Comparison of ENCODE assay signal across 18 cellular contexts in the genomic region with DNA sequence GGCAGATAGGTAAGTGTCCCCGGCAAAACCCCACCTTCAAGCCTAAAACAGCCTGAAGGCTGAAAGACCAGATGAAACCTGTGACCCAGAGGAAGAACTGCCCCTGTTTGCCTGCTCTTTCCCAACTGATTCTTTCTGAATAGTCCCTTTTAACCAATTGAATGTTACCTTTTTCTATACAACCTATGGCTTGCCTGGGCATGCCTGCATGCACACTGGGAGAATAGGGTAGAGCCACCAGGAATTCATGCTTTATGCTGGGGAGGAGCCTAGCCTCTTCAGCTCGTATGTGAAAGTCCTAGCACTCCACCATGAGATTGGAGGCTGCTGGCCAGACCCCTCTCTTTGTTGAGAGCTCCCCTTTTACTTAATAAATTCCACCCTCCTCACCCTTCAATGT.
DNase-seq lines count a peak whose midpoint lies in the region; ATAC-seq and TF ChIP-seq lines count a peak whose summit lies in the region.
"Had no signal": no experiment of that assay in that cellular context is flagged by ENCODE, and none has a peak within 500 bp of the region (broad histone marks: within the 10 kb centered on the region; RNA-seq: fewer than 3 reads in every experiment).

No MANE protein-coding gene starts in this region.

- H3K4me1 ChIP-seq in mammary epithelial cell (ENCODE audit: insufficient read depth, low read length) (peaks cover 26% of the 10 kb centered on the region), foreskin keratinocyte (peaks cover 5% of the 10 kb centered on the region), tibial nerve (no peaks in the 10 kb centered on the region)
- H3K4me1 ChIP-seq: SJSA1 had no signal

- peaks cover 13% of the 10 kb centered on the region for H3K9me3 ChIP-seq in mammary epithelial cell (replicated peaks; ENCODE audit: insufficient read depth, low read length)
- H3K9me3 ChIP-seq in tibial nerve = peaks cover 0 to 32% (median 6%) of the 10 kb centered on the region in 4 donors
- H3K9me3 ChIP-seq: SJSA1 had no signal

- no peaks in the 10 kb centered on the region for H3K4me1 Mint-ChIP-seq in neural crest cell

- DNase-seq in Caki2 (ENCODE audit: low read depth) (peak; percentile 2), mammary epithelial cell (peak; percentile 60), foreskin keratinocyte (peak; percentile 55 to 68), neural crest cell (ENCODE audit: low read depth, low spot score) (no peak), tibial nerve (ENCODE audit: low spot score in 2 of 2) (no peak), DMS79 treated with DMSO at 0.1 percent for 48 hours (lab: John Stamatoyannopoulos, UW) (no peak), HuH-7 (ENCODE audit: low spot score) (no peak)
- DNase-seq: CD4-positive, alpha-beta T cell; COR-L47; GF-D8; MG63; NCI-H2029; NCI-H2227 treated with DMSO at 0.1 percent for 48 hours; NCI-H526 treated with DMSO at 0.1 percent for 48 hours; Right ventricle myocardium superior; RPMI8226 had no signal

- no peak overlapping the region for H3K4me3 ChIP-seq in mammary epithelial cell (replicated peaks in 1 of 3; ENCODE audit: insufficient read depth in 1 of 3, low read depth in 2 of 3, low read length in 3 of 3)
- H3K4me3 ChIP-seq in tibial nerve = no peak overlapping the region
- H3K4me3 ChIP-seq: MG63, SJSA1 had no signal

- no peaks in the 10 kb centered on the region for H3K27me3 ChIP-seq in mammary epithelial cell (ENCODE audit: insufficient read depth, low read length)
- no peaks in the 10 kb centered on the region for H3K27me3 ChIP-seq in foreskin keratinocyte
- H3K27me3 ChIP-seq in tibial nerve = no peaks in the 10 kb centered on the region
- H3K27me3 ChIP-seq: MG63, SJSA1 had no signal

- peak overlapping the region; percentile 44 for H3K4me2 ChIP-seq in mammary epithelial cell (ENCODE audit: insufficient read depth, low read depth, low read length)

- no peaks in the 10 kb centered on the region for H3K36me3 ChIP-seq in mammary epithelial cell (ENCODE audit: insufficient read depth, low read length)
- H3K36me3 ChIP-seq in tibial nerve = peaks cover 0 to 1% (median 0%) of the 10 kb centered on the region in 3 donors
- H3K36me3 ChIP-seq: MG63, SJSA1 had no signal

- H4K20me1 ChIP-seq in mammary epithelial cell (ENCODE audit: insufficient read depth, low read length) = no peaks in the 10 kb centered on the region

- peaks cover 5% of the 10 kb centered on the region for H3K36me3 Mint-ChIP-seq in neural crest cell (ENCODE audit: low read depth)

- intact Hi-C loops in mammary epithelial cell (cut with micrococcal nuclease) = no loop called here

- no peaks in the 10 kb centered on the region for H3K79me2 ChIP-seq in mammary epithelial cell (ENCODE audit: insufficient read depth, low read length)

- H3K27ac ChIP-seq in mammary epithelial cell (ENCODE audit: insufficient read depth, low read depth, low read length) = peak overlapping the region; percentile 47
- H3K27ac ChIP-seq in foreskin keratinocyte = no peak overlapping the region
- no peak overlapping the region for H3K27ac ChIP-seq in tibial nerve
- H3K27ac ChIP-seq: SJSA1 had no signal

- H3K9ac ChIP-seq in mammary epithelial cell (ENCODE audit: insufficient read depth, low read length) = no peak overlapping the region

- WGBS in mammary epithelial cell (ENCODE audit: low coverage, missing lambda C conversion rate) = 0% methylated on average over 2 of the region's 2 CpGs
- WGBS in tibial nerve, 2 donors = 81 to 88% methylated on average over 2 of the region's 2 CpGs

- peak overlapping the region; percentile 19 for H3K27ac Mint-ChIP-seq in neural crest cell (ENCODE audit: unreplicated experiment)
- H3K27ac Mint-ChIP-seq: CD4-positive, alpha-beta T cell had no signal

- dilution Hi-C loops in mammary epithelial cell (cut with HindIII; ENCODE audit: low sequenced_read_pairs) = no loop called here

- H3K4me3 Mint-ChIP-seq in neural crest cell = no peak overlapping the region
- H3K4me3 Mint-ChIP-seq: CD4-positive, alpha-beta T cell had no signal

- no peak for TF ChIP-seq POLR2A in tibial nerve (IDR thresholded peaks at IDR 0.05)

- CTCF ChIA-PET in mammary epithelial cell (lab: Charles Lee; ENCODE audit: low non-redundant PET) = interaction anchor here (0.6 kb wide), 1 partner anchor 143 kb away, joined by 4 read pairs; no protein-coding TSS in a partner anchor

- H3K9me3 Mint-ChIP-seq in neural crest cell = peaks cover 21% of the 10 kb centered on the region

- BruUV-seq in mammary epithelial cell (replicated peaks; lab: Mats Ljungman, UMichigan) = no TSS peak

- peak overlapping the region; percentile 89 for H2AFZ ChIP-seq in mammary epithelial cell (ENCODE audit: low read depth, low read length)

- TF ChIP-seq CTCF in mammary epithelial cell (conservative IDR thresholded peaks at IDR 0.05 in 1 of 2, IDR thresholded peaks at IDR 0.05 in 1 of 2; ENCODE audit: extremely low read depth in 1 of 2, insufficient read depth in 1 of 2, low read depth in 1 of 2, low read length in 2 of 2) = no peak
- TF ChIP-seq CTCF in foreskin keratinocyte (conservative IDR thresholded peaks at IDR 0.05) = no peak
- TF ChIP-seq CTCF in neural crest cell (conservative IDR thresholded peaks at IDR 0.05) = no peak
- no peak for TF ChIP-seq CTCF in tibial nerve (IDR thresholded peaks at IDR 0.05)

- peak; percentile 76 for ATAC-seq in foreskin keratinocyte
- ATAC-seq: HCT116 had no signal

- TF ChIP-seq EP300 in tibial nerve (IDR thresholded peaks at IDR 0.05) = no peak

- H3K27me3 Mint-ChIP-seq in neural crest cell (ENCODE audit: low read depth) = no peaks in the 10 kb centered on the region
- H3K27me3 Mint-ChIP-seq: CD4-positive, alpha-beta T cell had no signal

- in situ Hi-C loops in Caki2 (cut with HindIII; ENCODE audit: low pct_unique_long_range_greater_than_20kb, low sequenced_read_pairs) (no loop called here), mammary epithelial cell (cut with MboI; ENCODE audit: low sequenced_read_pairs in 2 of 2) (no loop called here)

Comparison
In these comparisons a context has a peak if more than half of its experiments do, and no peak if none do; other contexts are left out.
1. DNase-seq: peak in Caki2 (single experiment), mammary epithelial cell (single experiment) and foreskin keratinocyte (2 of 2); none in neural crest cell (single experiment), tibial nerve (0 of 2), DMS79 treated with DMSO at 0.1 percent for 48 hours (single experiment) and HuH-7 (single experiment).